In genomic region chr15:39947401-39948197, GRCh38 we compare ENCODE assay signal across 26 cellular contexts. TPM values are rescaled to one million over a fixed set of nuclear protein-coding genes. Genes with fewer than 3 reads are reported as not detected.
DNase-seq lines count a peak whose midpoint lies in the region; ATAC-seq and TF ChIP-seq lines count a peak whose summit lies in the region.
"Had no signal": no experiment of that assay in that cellular context is flagged by ENCODE, and none has a peak within 500 bp of the region (broad histone marks: within the 10 kb centered on the region; RNA-seq: fewer than 3 reads in every experiment).

No MANE protein-coding gene starts in this region.

- H3K36me3 Mint-ChIP-seq in activated CD4-positive, alpha-beta T cell treated with anti-CD3 and anti-CD28 coated beads, Interleukin-2, amount 10 ng/mL, durations not matched to agents 24 days and 14 days (ENCODE audit: low read depth): peaks cover 56% of the 10 kb centered on the region
- peaks cover 44% of the 10 kb centered on the region for H3K36me3 Mint-ChIP-seq in chondrocyte (ENCODE audit: low read depth)
- peaks cover 77% of the 10 kb centered on the region for H3K36me3 Mint-ChIP-seq in CD4-positive, alpha-beta T cell (ENCODE audit: low read depth)

- no peak overlapping the region for H3K18ac ChIP-seq in trophoblast cell (ENCODE audit: low read length)

- H3K79me1 ChIP-seq in trophoblast cell (ENCODE audit: low read length): no peaks in the 10 kb centered on the region

- H3K27me3 ChIP-seq in trophoblast cell (ENCODE audit: insufficient read depth, low read length) (no peaks in the 10 kb centered on the region), PC-9 (ENCODE audit: insufficient read depth, low read depth) (no peaks in the 10 kb centered on the region)
- H3K27me3 ChIP-seq in CD4-positive, alpha-beta T cell (ENCODE audit: control insufficient read depth, insufficient read depth, low read length): no peaks in the 10 kb centered on the region
- H3K27me3 ChIP-seq: gastrocnemius medialis, hepatocyte, Peyer's patch had no signal

- no peak overlapping the region for H2AK5ac ChIP-seq in trophoblast cell (ENCODE audit: low read length)

- H3K9me2 ChIP-seq in PC-9 (ENCODE audit: insufficient read depth): no peaks in the 10 kb centered on the region

- H3K4ac ChIP-seq in trophoblast cell (ENCODE audit: low read depth, low read length): no peak overlapping the region

- no peak for TF ChIP-seq CTCF in chondrocyte (IDR thresholded peaks at IDR 0.05)
- TF ChIP-seq CTCF in CD4-positive, alpha-beta T cell (IDR thresholded peaks at IDR 0.05): no peak
- TF ChIP-seq CTCF in PC-9 (conservative IDR thresholded peaks at IDR 0.05): no peak

- H3K79me2 ChIP-seq in trophoblast cell (ENCODE audit: control insufficient read depth, insufficient read depth, low read length, poor library complexity): no peaks in the 10 kb centered on the region
- no peaks in the 10 kb centered on the region for H3K79me2 ChIP-seq in PC-9 (ENCODE audit: low read depth)
- H3K79me2 ChIP-seq: hepatocyte had no signal

- CTCF ChIA-PET in CD4-positive, alpha-beta T cell (lab: Charles Lee): interaction anchor here (0.6 kb wide), 1 partner anchor 90 kb away, joined by 3 read pairs; no protein-coding TSS in a partner anchor
- CTCF ChIA-PET in PC-9 (lab: Charles Lee): no interaction called here

- H3K4me3 ChIP-seq in trophoblast cell (ENCODE audit: low read depth, low read length) (no peak overlapping the region), PC-9 (no peak overlapping the region)
- H3K4me3 ChIP-seq: gastrocnemius medialis, hepatocyte, Peyer's patch, prostate gland had no signal

- no peak overlapping the region for H4K91ac ChIP-seq in trophoblast cell (ENCODE audit: low read depth, low read length)

- no peak overlapping the region for H2BK5ac ChIP-seq in trophoblast cell (ENCODE audit: low read depth, low read length, poor library complexity)

- DNase-seq in activated CD4-positive, alpha-beta T cell treated with anti-CD3 and anti-CD28 coated beads, Interleukin-2, amount 10 ng/mL, durations not matched to agents 24 days and 14 days: peak; percentile 69
- DNase-seq in activated CD4-positive, alpha-beta T cell treated with anti-CD3 and anti-CD28 coated beads for 48 hours: no peak
- DNase-seq in NCI-H69 (lab: John Stamatoyannopoulos, UW): peak; percentile 36
- DNase-seq in chondrocyte (ENCODE audit: low spot score): no peak
- DNase-seq in trophoblast cell: no peak
- DNase-seq in CD4-positive, alpha-beta T cell: no peak
- no peak for DNase-seq in PC-9
- DNase-seq: 8988T; activated CD4-positive, CD25-positive, alpha-beta regulatory T cell treated with anti-CD3 and anti-CD28 coated beads, Interleukin-2, amount 50 U/mL, for 72 hours; activated CD8-positive, alpha-beta memory T cell treated with anti-CD3 and anti-CD28 coated beads, Interleukin-2, amount 50 U/mL, for 4 hours; AML-193; amniotic stem cell; CD8-positive, alpha-beta T cell; cortex of kidney; DMS153; gastrocnemius medialis; immature natural killer cell; left ventricle myocardium superior; NCI-H1436 treated with DMSO at 0.1 percent for 48 hours; NCI-H510A treated with DMSO at 0.1 percent for 48 hours; Peyer's patch; stimulated activated CD8-positive, alpha-beta memory T cell treated with anti-CD3 and anti-CD28 coated beads, Interleukin-4, amount 100 ng/mL, for 48 hours had no signal

- no peak overlapping the region for H4K12ac ChIP-seq in trophoblast cell (ENCODE audit: low read depth, low read length)

- H3K9ac ChIP-seq in trophoblast cell (ENCODE audit: low read length): no peak overlapping the region
- H3K9ac ChIP-seq: KMS-11 had no signal

- no TSS peak for BruUV-seq in PC-9 (replicated peaks; lab: Mats Ljungman, UMichigan)

- H3K23ac ChIP-seq in trophoblast cell (ENCODE audit: low read length): peak overlapping the region; percentile 17

- no peak overlapping the region for H2BK120ac ChIP-seq in trophoblast cell (ENCODE audit: insufficient read depth, low read length, poor library complexity)

- no CpG with 5 or more reads among the region's 1 CpG for WGBS in trophoblast cell (ENCODE audit: extremely low coverage, insufficient coverage, insufficient read length)

- H2BK12ac ChIP-seq in trophoblast cell (ENCODE audit: low read length): no peak overlapping the region

- no peak for ATAC-seq in GM18517 (IDR thresholded peaks at IDR 0.05; ENCODE audit: unreplicated experiment)
- no peak for ATAC-seq in CD4-positive, alpha-beta T cell (ENCODE audit: poor library complexity)
- ATAC-seq: CD8-positive, alpha-beta T cell; gastrocnemius medialis; left ventricle myocardium superior had no signal

- H3K9me3 ChIP-seq in trophoblast cell (ENCODE audit: insufficient read depth, low read depth, low read length) (no peaks in the 10 kb centered on the region), PC-9 (ENCODE audit: insufficient read depth, low read depth) (no peaks in the 10 kb centered on the region)
- no peaks in the 10 kb centered on the region for H3K9me3 ChIP-seq in CD4-positive, alpha-beta T cell (ENCODE audit: control insufficient read depth, low read length)
- H3K9me3 ChIP-seq: gastrocnemius medialis, Peyer's patch, prostate gland had no signal

- H3K4me1 ChIP-seq in trophoblast cell (ENCODE audit: control insufficient read depth in 1 of 2, insufficient read depth in 2 of 2, low read length in 2 of 2) (peaks cover 0 to 4% of the 10 kb centered on the region in 2 experiments), PC-9 (replicated peaks; ENCODE audit: insufficient read depth) (no peaks in the 10 kb centered on the region)
- H3K4me1 ChIP-seq: gastrocnemius medialis, Peyer's patch, prostate gland had no signal

- H3K27ac ChIP-seq in trophoblast cell (ENCODE audit: low read depth, low read length): no peak overlapping the region
- no peak overlapping the region for H3K27ac ChIP-seq in CD4-positive, alpha-beta T cell (ENCODE audit: low read depth, low read length)
- H3K27ac ChIP-seq in PC-9: no peak overlapping the region
- H3K27ac ChIP-seq: gastrocnemius medialis, hepatocyte, KMS-11, Peyer's patch, prostate gland had no signal

- no peak overlapping the region for H3K14ac ChIP-seq in trophoblast cell (ENCODE audit: low read length)

- H3K27me3 Mint-ChIP-seq in activated CD4-positive, alpha-beta T cell treated with anti-CD3 and anti-CD28 coated beads, Interleukin-2, amount 10 ng/mL, durations not matched to agents 24 days and 14 days: no peaks in the 10 kb centered on the region
- no peaks in the 10 kb centered on the region for H3K27me3 Mint-ChIP-seq in chondrocyte (ENCODE audit: low read depth)
- no peaks in the 10 kb centered on the region for H3K27me3 Mint-ChIP-seq in CD4-positive, alpha-beta T cell

- H3K4me3 Mint-ChIP-seq in activated CD4-positive, alpha-beta T cell treated with anti-CD3 and anti-CD28 coated beads, Interleukin-2, amount 10 ng/mL, durations not matched to agents 24 days and 14 days: peak overlapping the region; percentile 42
- H3K4me3 Mint-ChIP-seq in chondrocyte (ENCODE audit: unreplicated experiment): no peak overlapping the region
- H3K4me3 Mint-ChIP-seq in CD4-positive, alpha-beta T cell: no peak overlapping the region
- H3K4me3 Mint-ChIP-seq: CD8-positive, alpha-beta T cell; immature natural killer cell had no signal

- no peaks in the 10 kb centered on the region for H3F3A ChIP-seq in PC-9 (ENCODE audit: insufficient read depth, low read depth)

- H2AFZ ChIP-seq in trophoblast cell (ENCODE audit: insufficient read depth, low read length, poor library complexity): no peak overlapping the region
- H2AFZ ChIP-seq in PC-9: no peak overlapping the region
- H2AFZ ChIP-seq: hepatocyte had no signal

- intact Hi-C loops in activated CD4-positive, alpha-beta T cell treated with anti-CD3 and anti-CD28 coated beads, Interleukin-2, amount 10 ng/mL, durations not matched to agents 24 days and 14 days (cut with micrococcal nuclease): loop anchor here (2.0 kb wide), 1 partner anchor 13 kb away; the partner anchor contains the start of gene EIF2AK4
- intact Hi-C loops in CD4-positive, alpha-beta T cell (cut with DNase I, micrococcal nuclease): no loop called here
- intact Hi-C loops in PC-9 (cut with micrococcal nuclease; ENCODE audit: unreplicated experiment): no loop called here

- H3K36me3 ChIP-seq in trophoblast cell (ENCODE audit: control insufficient read depth in 1 of 2, insufficient read depth in 2 of 2, low read length in 2 of 2) (peaks cover 15 to 23% of the 10 kb centered on the region in 2 experiments), PC-9 (ENCODE audit: low read depth) (0 out of 2 replicates have a peak, but pooled peaks cover 7% of the 10 kb centered on the region)

- H3K4me1 Mint-ChIP-seq in activated CD4-positive, alpha-beta T cell treated with anti-CD3 and anti-CD28 coated beads, Interleukin-2, amount 10 ng/mL, durations not matched to agents 24 days and 14 days: peaks cover 26% of the 10 kb centered on the region
- H3K4me1 Mint-ChIP-seq in chondrocyte (ENCODE audit: low read depth): peaks cover 13% of the 10 kb centered on the region
- H3K4me1 Mint-ChIP-seq in CD4-positive, alpha-beta T cell (ENCODE audit: low read depth): no peaks in the 10 kb centered on the region
- H3K4me1 Mint-ChIP-seq: immature natural killer cell had no signal

- POLR2A ChIA-PET in CD4-positive, alpha-beta T cell (lab: Charles Lee): no interaction called here
- POLR2A ChIA-PET in PC-9 (lab: Charles Lee; ENCODE audit: unreplicated experiment): no interaction called here

- H3K9me3 Mint-ChIP-seq in activated CD4-positive, alpha-beta T cell treated with anti-CD3 and anti-CD28 coated beads, Interleukin-2, amount 10 ng/mL, durations not matched to agents 24 days and 14 days: peaks cover 3% of the 10 kb centered on the region
- peaks cover 3% of the 10 kb centered on the region for H3K9me3 Mint-ChIP-seq in chondrocyte (ENCODE audit: low read depth)
- H3K9me3 Mint-ChIP-seq in CD4-positive, alpha-beta T cell: no peaks in the 10 kb centered on the region
- H3K9me3 Mint-ChIP-seq: CD8-positive, alpha-beta T cell; immature natural killer cell had no signal

- H3K4me2 ChIP-seq in trophoblast cell (ENCODE audit: low read length) (no peak overlapping the region), PC-9 (no peak overlapping the region)
- H3K4me2 ChIP-seq: hepatocyte, KMS-11 had no signal

- no peak overlapping the region for H4K8ac ChIP-seq in trophoblast cell (ENCODE audit: low read depth, low read length)

- H4K20me1 ChIP-seq in PC-9 (ENCODE audit: insufficient read depth): no peaks in the 10 kb centered on the region

- peak overlapping the region; percentile 91 for H3K27ac Mint-ChIP-seq in activated CD4-positive, alpha-beta T cell treated with anti-CD3 and anti-CD28 coated beads, Interleukin-2, amount 10 ng/mL, durations not matched to agents 24 days and 14 days
- H3K27ac Mint-ChIP-seq in chondrocyte (ENCODE audit: unreplicated experiment): peak overlapping the region; percentile 45
- H3K27ac Mint-ChIP-seq in CD4-positive, alpha-beta T cell: no peak overlapping the region
- H3K27ac Mint-ChIP-seq: CD8-positive, alpha-beta T cell had no signal

RNA-seq across cellular contexts. Expression of gene EIF2AK4, which starts 13.7 kb away (rescaled TPM):
- total RNA-seq in activated CD4-positive, alpha-beta T cell treated with anti-CD3 and anti-CD28 coated beads, Interleukin-2, amount 10 ng/mL, durations not matched to agents 24 days and 14 days: 49.1 and 51.5 TPM in 2 replicates
- total RNA-seq in chondrocyte: 43.8 to 56.3 TPM (median 44.4 TPM) in 3 replicates
- 33.5 and 36.3 TPM in 2 replicates for polyA plus RNA-seq in trophoblast cell (2013)
- total RNA-seq in CD4-positive, alpha-beta T cell: 10 to 100 TPM; 10.5 to 11.7 TPM
- 35.7 and 45.8 TPM in 2 replicates for total RNA-seq in PC-9 (2021)

RNA-seq across cellular contexts. Expression of gene GPR176, which starts 27.5 kb away (rescaled TPM):
- 0.14 and 0.33 TPM in 2 replicates for total RNA-seq in activated CD4-positive, alpha-beta T cell treated with anti-CD3 and anti-CD28 coated beads, Interleukin-2, amount 10 ng/mL, durations not matched to agents 24 days and 14 days
- total RNA-seq in chondrocyte (31.1 to 33.0 TPM (median 31.2 TPM) in 3 replicates), PC-9 (2021) (4.2 and 4.7 TPM in 2 replicates)
- polyA plus RNA-seq in trophoblast cell (2013): 1.2 TPM in 2 replicates
- not detected for total RNA-seq in CD4-positive, alpha-beta T cell

Comparison
In these comparisons a context has a peak if more than half of its experiments do, and no peak if none do; other contexts are left out.
1. DNase-seq: peak in activated CD4-positive, alpha-beta T cell treated with anti-CD3 and anti-CD28 coated beads, Interleukin-2, amount 10 ng/mL, durations not matched to agents 24 days and 14 days (single experiment) and NCI-H69 (single experiment); none in activated CD4-positive, alpha-beta T cell treated with anti-CD3 and anti-CD28 coated beads for 48 hours (single experiment), chondrocyte (single experiment), trophoblast cell (0 of 2), CD4-positive, alpha-beta T cell (0 of 10) and PC-9 (0 of 2).